20 cellular contexts compared by ENCODE assay signal in genomic region chr3:38826001-38826400, GRCh38. TPM values are rescaled to one million over a fixed set of nuclear protein-coding genes. Genes with fewer than 3 reads are reported as not detected.
A peak's percentile ranks its signal among the peaks of the same experiment; 100 is the strongest.
DNase-seq lines count a peak whose midpoint lies in the region; ATAC-seq and TF ChIP-seq lines count a peak whose summit lies in the region.
"Had no signal": no experiment of that assay in that cellular context is flagged by ENCODE, and none has a peak within 500 bp of the region (broad histone marks: within the 10 kb centered on the region; RNA-seq: fewer than 3 reads in every experiment).

No MANE protein-coding gene starts in this region.

- H3K9me3 ChIP-seq in esophagus muscularis mucosa: no peaks in the 10 kb centered on the region

- no peak overlapping the region for H3K4me3 ChIP-seq in esophagus muscularis mucosa
- H3K4me3 ChIP-seq: GM12878, GM23248 had no signal

- no peak for TF ChIP-seq CTCF in esophagus muscularis mucosa (IDR thresholded peaks at IDR 0.05)

- 77% methylated on average over 2 of the region's 2 CpGs for WGBS in esophagus muscularis mucosa

- no peak overlapping the region for H3K27ac ChIP-seq in esophagus muscularis mucosa (replicated peaks in 1 of 4)
- H3K27ac ChIP-seq: GM23248 had no signal

- no peaks in the 10 kb centered on the region for H3K27me3 ChIP-seq in esophagus muscularis mucosa

- TF ChIP-seq POLR2A in esophagus muscularis mucosa (IDR thresholded peaks at IDR 0.05; ENCODE audit: low read depth): no peak

- TF ChIP-seq EP300 in esophagus muscularis mucosa (IDR thresholded peaks at IDR 0.05): no peak

- no peaks in the 10 kb centered on the region for H3K36me3 ChIP-seq in esophagus muscularis mucosa

- intact Hi-C loops in esophagus muscularis mucosa (cut with DNase I): no loop called here

- ATAC-seq in HG03097 (IDR thresholded peaks at IDR 0.05; ENCODE audit: low FRiP score, unreplicated experiment): no peak
- ATAC-seq: GM12878 had no signal

- DNase-seq in esophagus muscularis mucosa (ENCODE audit: extremely low spot score) (peak; percentile 88), kidney tubule cell (ENCODE audit: low spot score) (peak; percentile 45), renal cortical epithelial cell (ENCODE audit: low read depth) (peak; percentile 13), iPS-NIHi7 (ENCODE audit: extremely low spot score) (no peak)
- DNase-seq in activated CD8-positive, alpha-beta memory T cell treated with anti-CD3 and anti-CD28 coated beads, Interleukin-2, amount 50 U/mL, for 48 hours: no peak
- DNase-seq: C1 segment of cervical spinal cord; Calu3; CD4-positive, alpha-beta memory T cell; COR-L47; DMS79; EL; GDM1; GM23248; H7; HCEC 1CT had no signal

- peaks cover 0 to 12% (median 1%) of the 10 kb centered on the region in 4 donors for H3K4me1 ChIP-seq in esophagus muscularis mucosa

RNA-seq across cellular contexts. Expression of gene SCN10A, which starts 10.0 kb away (rescaled TPM):
- total RNA-seq in esophagus muscularis mucosa (not detected), renal cortical epithelial cell (not detected in 2 replicates)
- total RNA-seq: A172; A673; Calu3; CD4-positive, alpha-beta memory T cell; GM12878; GM23248; H1; H7 had no signal

Comparison
In these comparisons a context has a peak if more than half of its experiments do, and no peak if none do; other contexts are left out.
1. DNase-seq: peak in esophagus muscularis mucosa (single experiment), kidney tubule cell (single experiment) and renal cortical epithelial cell (single experiment); none in activated CD8-positive, alpha-beta memory T cell treated with anti-CD3 and anti-CD28 coated beads, Interleukin-2, amount 50 U/mL, for 48 hours (single experiment) and iPS-NIHi7 (single experiment).